11 cellular contexts compared by ENCODE assay signal in genomic region chr20:44993343-44993742, GRCh38. TPM values are rescaled to one million over a fixed set of nuclear protein-coding genes. Genes with fewer than 3 reads are reported as not detected.
DNase-seq lines count a peak whose midpoint lies in the region; ATAC-seq, FAIRE-seq and TF ChIP-seq lines count a peak whose summit lies in the region.
"Had no signal": no experiment of that assay in that cellular context is flagged by ENCODE, and none has a peak within 500 bp of the region (broad histone marks: within the 10 kb centered on the region; RNA-seq: fewer than 3 reads in every experiment).

No MANE protein-coding gene starts in this region.

- peak; percentile 49 for FAIRE-seq in RCC 7860 (lab: Jason Lieb, UNC)

- WGBS in heart right ventricle, 2 donors, result 68 to 73% methylated on average over 3 of the region's 3 CpGs

- H3K4me3 ChIP-seq in heart right ventricle (peak overlapping the region in 1 of 10 donors; percentile 22), Peyer's patch (no peak overlapping the region)
- H3K4me3 ChIP-seq: esophagus muscularis mucosa, SJSA1 had no signal

- no peak for TF ChIP-seq CTCF in heart right ventricle (IDR thresholded peaks at IDR 0.05)
- no peak for TF ChIP-seq CTCF in Peyer's patch (IDR thresholded peaks at IDR 0.05)

- peaks cover 0 to 48% (median 21%) of the 10 kb centered on the region in 9 donors for H3K4me1 ChIP-seq in heart right ventricle
- peaks cover 0 to 19% (median 4%) of the 10 kb centered on the region in 4 donors for H3K4me1 ChIP-seq in Peyer's patch

- no peak for TF ChIP-seq POLR2A in Peyer's patch (IDR thresholded peaks at IDR 0.05)

- H3K4me3 Mint-ChIP-seq in stimulated activated naive CD8-positive, alpha-beta T cell treated with anti-CD3 and anti-CD28 coated beads, Interleukin-15, amount 100 ng/mL, for 72 hours, result peak overlapping the region; percentile 46 to 53

- intact Hi-C loops in heart right ventricle (cut with DNase I), result no loop called here
- intact Hi-C loops in cardiac septum (cut with DNase I), result no loop called here

- H3K9me3 ChIP-seq in heart right ventricle (no peaks in the 10 kb centered on the region), Peyer's patch (no peaks in the 10 kb centered on the region)
- H3K9me3 ChIP-seq: esophagus muscularis mucosa, SJSA1 had no signal

- peak in 4 of 8 donors; percentile 46 to 64 (median 52) for ATAC-seq in heart right ventricle
- ATAC-seq in stimulated activated naive CD8-positive, alpha-beta T cell treated with anti-CD3 and anti-CD28 coated beads, Interleukin-15, amount 100 ng/mL, for 72 hours, result no peak

- no peaks in the 10 kb centered on the region for H3K27me3 Mint-ChIP-seq in stimulated activated naive CD8-positive, alpha-beta T cell treated with anti-CD3 and anti-CD28 coated beads, Interleukin-15, amount 100 ng/mL, for 72 hours

- H3K27ac ChIP-seq in heart right ventricle (peak overlapping the region in 9 of 10 donors; percentile 4 to 87 (median 42)), Peyer's patch (no peak overlapping the region)
- H3K27ac ChIP-seq: SJSA1 had no signal

- H3K36me3 ChIP-seq in heart right ventricle (peaks cover 0 to 51% (median 9%) of the 10 kb centered on the region in 9 donors), Peyer's patch (peaks cover 0 to 45% (median 0%) of the 10 kb centered on the region in 3 donors)

- DNase-seq in heart right ventricle (no peak), cardiac septum (ENCODE audit: low spot score) (no peak), RCC 7860 (ENCODE audit: low spot score) (no peak), dermis microvascular lymphatic vessel endothelial cell (ENCODE audit: low read depth in 2 of 2) (peak; percentile 58 to 73), dedifferentiated amniotic fluid mesenchymal stem cell (ENCODE audit: extremely low spot score) (no peak), Peyer's patch (no peak)
- no peak for DNase-seq in stimulated activated naive CD8-positive, alpha-beta T cell treated with anti-CD3 and anti-CD28 coated beads, Interleukin-15, amount 100 ng/mL, for 72 hours
- DNase-seq in stimulated activated CD4-positive, alpha-beta T cell treated with anti-CD3 and anti-CD28 coated beads, Interleukin-2, amount 100 ng/mL, for 24 hours, result no peak
- DNase-seq: COR-L47 had no signal

- H3K27ac Mint-ChIP-seq in stimulated activated naive CD8-positive, alpha-beta T cell treated with anti-CD3 and anti-CD28 coated beads, Interleukin-15, amount 100 ng/mL, for 72 hours, result peak overlapping the region; percentile 80 to 83

- peaks cover 87% of the 10 kb centered on the region for H3K4me1 Mint-ChIP-seq in stimulated activated naive CD8-positive, alpha-beta T cell treated with anti-CD3 and anti-CD28 coated beads, Interleukin-15, amount 100 ng/mL, for 72 hours

- H3K27me3 ChIP-seq in heart right ventricle, result no peaks in the 10 kb centered on the region
- H3K27me3 ChIP-seq in Peyer's patch, result no peaks in the 10 kb centered on the region
- H3K27me3 ChIP-seq: esophagus muscularis mucosa, SJSA1 had no signal

- no peaks in the 10 kb centered on the region for H3K9me3 Mint-ChIP-seq in stimulated activated naive CD8-positive, alpha-beta T cell treated with anti-CD3 and anti-CD28 coated beads, Interleukin-15, amount 100 ng/mL, for 72 hours

RNA-seq across cellular contexts. Expression of gene STK4, which starts 27.0 kb away (rescaled TPM):
- total RNA-seq in heart right ventricle (10 to 100 TPM in 2 of 10 donors, 1 to 10 TPM in 8; 7.7 to 18.1 (median 8.2) TPM), cardiac septum (11.3 TPM), dermis microvascular lymphatic vessel endothelial cell (13.7 and 14.3 TPM in 2 replicates), Peyer's patch (100 to 1,000 TPM in 1 of 4 donors, 10 to 100 TPM in 3; 27.7 to 128 (median 42.9) TPM)
- polyA plus RNA-seq in heart right ventricle, result 1 to 10 TPM; 3.7 to 4.8 TPM

RNA-seq across cellular contexts. Expression of gene TOMM34, which starts 33.1 kb away (rescaled TPM):
- total RNA-seq in heart right ventricle (10 to 100 TPM in 5 of 10 donors, 1 to 10 TPM in 5; 7.8 to 15.8 (median 10.3) TPM), cardiac septum (10.7 TPM), dermis microvascular lymphatic vessel endothelial cell (14.0 and 20.5 TPM in 2 replicates), Peyer's patch (10 to 100 TPM in 3 of 4 donors, 1 to 10 TPM in 1; 8.4 to 19.0 (median 12.2) TPM)
- 10 to 100 TPM in 1 of 2 donors, 1 to 10 TPM in 1; 3.4 to 21.2 TPM for polyA plus RNA-seq in heart right ventricle

Comparison
In these comparisons a context has a peak if more than half of its experiments do, and no peak if none do; other contexts are left out.
1. DNase-seq: peak in dermis microvascular lymphatic vessel endothelial cell (2 of 2); none in heart right ventricle (0 of 2), cardiac septum (single experiment), RCC 7860 (single experiment), stimulated activated naive CD8-positive, alpha-beta T cell treated with anti-CD3 and anti-CD28 coated beads, Interleukin-15, amount 100 ng/mL, for 72 hours (0 of 2), dedifferentiated amniotic fluid mesenchymal stem cell (single experiment), stimulated activated CD4-positive, alpha-beta T cell treated with anti-CD3 and anti-CD28 coated beads, Interleukin-2, amount 100 ng/mL, for 24 hours (0 of 2) and Peyer's patch (0 of 3).
2. H3K27ac ChIP-seq: peak in heart right ventricle (9 of 10); none in Peyer's patch (0 of 4).